ENCODE assay signal across 9 cellular contexts in genomic region chr2:179855673-179856072, GRCh38. TPM values are rescaled to one million over a fixed set of nuclear protein-coding genes. Genes with fewer than 3 reads are reported as not detected.
"Had no signal": no experiment of that assay in that cellular context is flagged by ENCODE, and none has a peak within 500 bp of the region (broad histone marks: within the 10 kb centered on the region; RNA-seq: fewer than 3 reads in every experiment).

No MANE protein-coding gene starts in this region.

- H3K4me3 Mint-ChIP-seq: IgD-negative memory B cell had no signal

- H3K4me3 ChIP-seq: GM23248, HAP-1 had no signal

- H3K36me3 ChIP-seq: HAP-1 had no signal

- H3K9me3 ChIP-seq: HAP-1 had no signal

- DNase-seq: GM23248, GOT3, H7, KBM-7 had no signal

- ATAC-seq: HCT116, HepG2 had no signal

- H2AFZ ChIP-seq: GM23248 had no signal

- H3K9ac ChIP-seq: GM23248 had no signal

- H3K27ac ChIP-seq: GM23248 had no signal

- H3K27ac Mint-ChIP-seq: IgD-negative memory B cell had no signal

- FAIRE-seq: HepG2 had no signal

- H3K36me3 Mint-ChIP-seq: IgD-negative memory B cell had no signal

RNA-seq across cellular contexts. Expression of gene ZNF385B, which starts 5.7 kb away (rescaled TPM):
- total RNA-seq: GM23248, HT-29 had no signal
